ENCODE assay signal across 8 cellular contexts in genomic region chr1:156146006-156146748, GRCh38. TPM values are rescaled to one million over a fixed set of nuclear protein-coding genes. Genes with fewer than 3 reads are reported as not detected.
A peak's percentile ranks its signal among the peaks of the same experiment; 100 is the strongest.
DNase-seq lines count a peak whose midpoint lies in the region; ATAC-seq and TF ChIP-seq lines count a peak whose summit lies in the region.

No MANE protein-coding gene starts in this region.

- ATAC-seq in left colon (peak; percentile 78), GM21825 (IDR thresholded peaks at IDR 0.05; ENCODE audit: unreplicated experiment) (no peak)

- peak; percentile 28 for TF ChIP-seq POLR2A in GM19193 (IDR thresholded peaks at IDR 0.05; ENCODE audit: extremely low read depth, insufficient read depth, insufficient read length)

- DNase-seq in AG20443 (ENCODE audit: low spot score) (peak; percentile 87), NCI-H187 (lab: John Stamatoyannopoulos, UW) (peak; percentile 54 to 82), SW480 (ENCODE audit: low spot score) (peak; percentile 91), cerebellar cortex (ENCODE audit: low spot score) (peak; percentile 88), left colon (peak; percentile 66)
- peak; percentile 59 for DNase-seq in stimulated activated CD8-positive, alpha-beta memory T cell treated with anti-CD3 and anti-CD28 coated beads, Interleukin-4, amount 100 ng/mL, for 48 hours

- intact Hi-C loops in left colon (cut with DNase I, micrococcal nuclease) = loop anchor here (5.0 kb wide), 1 partner anchor 81 kb away; no protein-coding TSS in a partner anchor

RNA-seq across cellular contexts. Expression of gene SEMA4A, which starts 7.2 kb away (rescaled TPM):
- 1 to 10 TPM; 3.5 to 6.5 TPM for total RNA-seq in left colon

RNA-seq across cellular contexts. Expression of gene LMNA, which starts 31.7 kb away (rescaled TPM):
- 100 to 1,000 TPM; 335 to 478 TPM for total RNA-seq in left colon

RNA-seq across cellular contexts. Expression of gene SLC25A44, which starts 47.7 kb away (rescaled TPM):
- total RNA-seq in left colon = 10 to 100 TPM; 21.3 to 30.3 TPM
